Comparison of ENCODE assay signal across 1 cellular context in genomic region chr1:205983925-205984725, GRCh38.
A peak's percentile ranks its signal among the peaks of the same experiment; 100 is the strongest.
TF ChIP-seq lines count a peak whose summit lies in the region.

No MANE protein-coding gene starts in this region.

TF ChIP-seq in GM12878, 131 proteins besides CTCF, POLR2A, EP300 and RAD21:
- TF ChIP-seq SMC3 (IDR thresholded peaks at IDR 0.05; ENCODE audit: borderline replicate concordance, low read length) (peak; percentile 78; the same call in 1 of the 2 replicates), ZNF207 (IDR thresholded peaks at IDR 0.05; ENCODE audit: borderline replicate concordance) (no peak)
TF ChIP-seq in GM12878: peak in this region for 1.
